ENCODE assay signal across 28 cellular contexts in genomic region chr5:145557345-145557744, GRCh38.
"Had no signal": no experiment of that assay in that cellular context is flagged by ENCODE, and none has a peak within 500 bp of the region (broad histone marks: within the 10 kb centered on the region; RNA-seq: fewer than 3 reads in every experiment).

No MANE protein-coding gene starts in this region.

- H3K4me3 Mint-ChIP-seq: memory B cell; natural killer cell; stimulated activated memory B cell treated with anti-CD40 and anti-IgM and Interleukin-4, amounts not matched to agents 10 μg/mL and 1 μg/mL and 100 μg/mL, for 72 hours had no signal

- ATAC-seq: esophagus mucosa; heart right ventricle; left ventricle myocardium superior; natural killer cell; psoas muscle; right cardiac atrium; stimulated activated memory B cell treated with anti-CD40 and anti-IgM and Interleukin-4, amounts not matched to agents 10 μg/mL and 1 μg/mL and 100 μg/mL, for 72 hours; stimulated activated naive CD8-positive, alpha-beta T cell treated with anti-CD3 and anti-CD28 coated beads, Interleukin-15, Interleukin-2, amounts not matched to agents 100 U/mL and 50 U/mL, for 24 hours had no signal

- H3K36me3 Mint-ChIP-seq: memory B cell; natural killer cell; stimulated activated memory B cell treated with anti-CD40 and anti-IgM and Interleukin-4, amounts not matched to agents 10 μg/mL and 1 μg/mL and 100 μg/mL, for 72 hours had no signal

- H3K27me3 ChIP-seq: heart right ventricle, ovary, sigmoid colon, spleen, testis, tibial artery, upper lobe of left lung, uterus had no signal

- H3K36me3 ChIP-seq: heart right ventricle, ovary, sigmoid colon, spleen, tibial artery, upper lobe of left lung, uterus had no signal

- H3K4me3 ChIP-seq: dorsolateral prefrontal cortex, heart right ventricle, lung, ovary, psoas muscle, sigmoid colon, spleen, testis, tibial artery, upper lobe of left lung, uterus had no signal

- DNase-seq: cortex of kidney; dorsolateral prefrontal cortex; effector CD4-positive, alpha-beta T cell; foreskin melanocyte; glutamatergic neuron; heart right ventricle; hippocampal formation; kidney glomerular epithelial cell; left ventricle myocardium superior; natural killer cell; occipital lobe; ovary; posterior cingulate gyrus; psoas muscle; right cardiac atrium; sigmoid colon; spleen; stimulated activated CD4-positive, alpha-beta T cell treated with anti-CD3 and anti-CD28 coated beads, Interleukin-4, amount 100 ng/mL, for 4 hours; stimulated activated naive CD8-positive, alpha-beta T cell treated with anti-CD3 and anti-CD28 coated beads, Interleukin-15, Interleukin-2, amounts not matched to agents 100 U/mL and 50 U/mL, for 24 hours; substantia nigra; testis; tibial artery; upper lobe of left lung; uterus had no signal

- H3K27ac Mint-ChIP-seq: memory B cell; natural killer cell; stimulated activated memory B cell treated with anti-CD40 and anti-IgM and Interleukin-4, amounts not matched to agents 10 μg/mL and 1 μg/mL and 100 μg/mL, for 72 hours had no signal

- H3K27me3 Mint-ChIP-seq: memory B cell; stimulated activated memory B cell treated with anti-CD40 and anti-IgM and Interleukin-4, amounts not matched to agents 10 μg/mL and 1 μg/mL and 100 μg/mL, for 72 hours had no signal

- H3K9me3 ChIP-seq: heart right ventricle, ovary, psoas muscle, sigmoid colon, spleen, testis, tibial artery, upper lobe of left lung, uterus had no signal

- H3K9me3 Mint-ChIP-seq: stimulated activated memory B cell treated with anti-CD40 and anti-IgM and Interleukin-4, amounts not matched to agents 10 μg/mL and 1 μg/mL and 100 μg/mL, for 72 hours had no signal

- H3K4me1 Mint-ChIP-seq: memory B cell; natural killer cell; stimulated activated memory B cell treated with anti-CD40 and anti-IgM and Interleukin-4, amounts not matched to agents 10 μg/mL and 1 μg/mL and 100 μg/mL, for 72 hours had no signal

- H3K4me1 ChIP-seq: heart right ventricle, psoas muscle, sigmoid colon, spleen, testis, tibial artery, upper lobe of left lung, uterus had no signal

- H3K27ac ChIP-seq: dorsolateral prefrontal cortex, heart right ventricle, ovary, psoas muscle, sigmoid colon, spleen, testis, tibial artery, upper lobe of left lung, uterus had no signal
